ENCODE assay signal across 13 cellular contexts in genomic region chr10:22333167-22333566, GRCh38. TPM values are rescaled to one million over a fixed set of nuclear protein-coding genes. Genes with fewer than 3 reads are reported as not detected.
DNase-seq lines count a peak whose midpoint lies in the region; TF ChIP-seq lines count a peak whose summit lies in the region.
"Had no signal": no experiment of that assay in that cellular context is flagged by ENCODE, and none has a peak within 500 bp of the region (broad histone marks: within the 10 kb centered on the region; RNA-seq: fewer than 3 reads in every experiment).

No MANE protein-coding gene starts in this region.

- 72% methylated on average over 12 of the region's 12 CpGs for WGBS in suprapubic skin
- WGBS in endodermal cell (ENCODE audit: insufficient coverage in 1 of 2, insufficient read length in 1 of 2), 2 experiments, result 9 to 11% methylated on average over 12 of the region's 12 CpGs

- peaks cover 24% of the 10 kb centered on the region for H3K27me3 Mint-ChIP-seq in activated CD4-positive, alpha-beta memory T cell treated with anti-CD3 and anti-CD28 coated beads, Interleukin-2, amount 10 ng/mL, durations not matched to agents 7 days and 5 days
- H3K27me3 Mint-ChIP-seq in endodermal cell (ENCODE audit: insufficient read depth), result peaks cover 89% of the 10 kb centered on the region

- H3K4me3 ChIP-seq in mononuclear cell (ENCODE audit: low read length) (peak overlapping the region; percentile 27), A673 (ENCODE audit: low read depth, low read length, poor library complexity, severe bottlenecking) (no peak overlapping the region), suprapubic skin (no peak overlapping the region), endodermal cell (ENCODE audit: low read length) (no peak overlapping the region)

- intact Hi-C loops in A673 (cut with micrococcal nuclease; ENCODE audit: unreplicated experiment), result no loop called here

- peak overlapping the region; percentile 71 for H3K4me3 Mint-ChIP-seq in activated CD4-positive, alpha-beta memory T cell treated with anti-CD3 and anti-CD28 coated beads, Interleukin-2, amount 10 ng/mL, durations not matched to agents 7 days and 5 days
- no peak overlapping the region for H3K4me3 Mint-ChIP-seq in endodermal cell

- H3K4me1 ChIP-seq in mononuclear cell (ENCODE audit: insufficient read depth, low read length) (peaks cover 46% of the 10 kb centered on the region), A673 (ENCODE audit: insufficient read depth, low read length, poor library complexity, severe bottlenecking) (peaks cover 6% of the 10 kb centered on the region), suprapubic skin (peaks cover 27% of the 10 kb centered on the region), endodermal cell (ENCODE audit: control insufficient read depth, insufficient read depth, low read length) (no peaks in the 10 kb centered on the region)
- H3K4me1 ChIP-seq: parathyroid adenoma had no signal

- H3K9me3 ChIP-seq in mononuclear cell (ENCODE audit: low read depth, low read length) (no peaks in the 10 kb centered on the region), A673 (ENCODE audit: low read depth, low read length, poor library complexity, severe bottlenecking) (no peaks in the 10 kb centered on the region), suprapubic skin (no peaks in the 10 kb centered on the region), endodermal cell (ENCODE audit: control insufficient read depth, low read length) (peaks cover 11% of the 10 kb centered on the region)

- DNase-seq in CD1c-positive myeloid dendritic cell (ENCODE audit: extremely low spot score), result peak; percentile 60
- DNase-seq in activated CD4-positive, alpha-beta memory T cell treated with anti-CD3 and anti-CD28 coated beads, Interleukin-2, amount 10 ng/mL, durations not matched to agents 7 days and 5 days, result peak; percentile 37
- no peak for DNase-seq in A673 (ENCODE audit: low spot score)
- DNase-seq in EL, result no peak
- DNase-seq in suprapubic skin (ENCODE audit: low spot score in 2 of 2), result no peak
- DNase-seq in endodermal cell, result no peak
- DNase-seq: stimulated activated CD4-positive, alpha-beta T cell treated with anti-CD3 and anti-CD28 coated beads, Interleukin-2, amount 100 ng/mL, for 24 hours; stimulated activated naive CD4-positive, alpha-beta T cell treated with Interleukin-2 at 50 U/mL for 16 hours; T1000 had no signal

- H3K36me3 ChIP-seq in A673 (ENCODE audit: insufficient read depth, low read length, poor library complexity, severe bottlenecking) (peaks cover 29% of the 10 kb centered on the region), suprapubic skin (peaks cover 13% of the 10 kb centered on the region), endodermal cell (ENCODE audit: control insufficient read depth, insufficient read depth, low read length) (peaks cover 20% of the 10 kb centered on the region)

- CTCF ChIA-PET in activated CD4-positive, alpha-beta memory T cell treated with anti-CD3 and anti-CD28 coated beads, Interleukin-2, amount 10 ng/mL, durations not matched to agents 7 days and 5 days (lab: Charles Lee), result interaction anchor here (1.0 kb wide), 1 partner anchor 14 kb away, joined by 3 read pairs; no protein-coding TSS in a partner anchor
- CTCF ChIA-PET in A673 (lab: Charles Lee), result no interaction called here

- peaks cover 47% of the 10 kb centered on the region for H3K4me1 Mint-ChIP-seq in activated CD4-positive, alpha-beta memory T cell treated with anti-CD3 and anti-CD28 coated beads, Interleukin-2, amount 10 ng/mL, durations not matched to agents 7 days and 5 days
- H3K4me1 Mint-ChIP-seq in endodermal cell, result peaks cover 7% of the 10 kb centered on the region

- peak overlapping the region; percentile 84 for H3K27ac Mint-ChIP-seq in activated CD4-positive, alpha-beta memory T cell treated with anti-CD3 and anti-CD28 coated beads, Interleukin-2, amount 10 ng/mL, durations not matched to agents 7 days and 5 days
- no peak overlapping the region for H3K27ac Mint-ChIP-seq in endodermal cell

- POLR2A ChIA-PET in activated CD4-positive, alpha-beta memory T cell treated with anti-CD3 and anti-CD28 coated beads, Interleukin-2, amount 10 ng/mL, durations not matched to agents 7 days and 5 days (lab: Charles Lee), result interaction anchor here (0.7 to 2.1 kb wide), 4 partner anchors 8 to 17 kb away, joined by 4 to 13 read pairs (median 7); partner anchors contain the start of genes BMI1 and COMMD3
- POLR2A ChIA-PET in A673 (lab: Charles Lee; ENCODE audit: low non-redundant PET), result no interaction called here

- TF ChIP-seq POLR2A in GM19099 (IDR thresholded peaks at IDR 0.05; ENCODE audit: extremely low read depth, insufficient read length, low read depth) (peak; percentile 33), suprapubic skin (IDR thresholded peaks at IDR 0.05) (no peak)

- no peak overlapping the region for H3K9ac ChIP-seq in endodermal cell (ENCODE audit: extremely low read depth, low read length, poor library complexity, severe bottlenecking)
- H3K9ac ChIP-seq: parathyroid adenoma had no signal

- no peak overlapping the region for H3K27ac ChIP-seq in A673 (ENCODE audit: low read depth, low read length, poor library complexity, severe bottlenecking)
- no peak overlapping the region for H3K27ac ChIP-seq in suprapubic skin
- H3K27ac ChIP-seq in endodermal cell (ENCODE audit: low read depth, low read length), result no peak overlapping the region
- H3K27ac ChIP-seq: parathyroid adenoma had no signal

- H3K9me3 Mint-ChIP-seq in activated CD4-positive, alpha-beta memory T cell treated with anti-CD3 and anti-CD28 coated beads, Interleukin-2, amount 10 ng/mL, durations not matched to agents 7 days and 5 days, result peaks cover 3% of the 10 kb centered on the region
- H3K9me3 Mint-ChIP-seq in endodermal cell, result peaks cover 2% of the 10 kb centered on the region

- BruUV-seq in A673 (replicated peaks; lab: Mats Ljungman, UMichigan), result no TSS peak

- H3K36me3 Mint-ChIP-seq in activated CD4-positive, alpha-beta memory T cell treated with anti-CD3 and anti-CD28 coated beads, Interleukin-2, amount 10 ng/mL, durations not matched to agents 7 days and 5 days (ENCODE audit: low read depth), result peaks cover 35% of the 10 kb centered on the region
- peaks cover 10% of the 10 kb centered on the region for H3K36me3 Mint-ChIP-seq in endodermal cell (ENCODE audit: low read depth)

- peaks cover 50% of the 10 kb centered on the region for H3K27me3 ChIP-seq in mononuclear cell (ENCODE audit: insufficient read depth, low read length)
- H3K27me3 ChIP-seq in A673 (replicated peaks; ENCODE audit: insufficient read depth, low read depth, low read length, poor library complexity), result peaks cover 16% of the 10 kb centered on the region
- peaks cover 47% of the 10 kb centered on the region for H3K27me3 ChIP-seq in suprapubic skin
- peaks cover 88% of the 10 kb centered on the region for H3K27me3 ChIP-seq in endodermal cell (ENCODE audit: control insufficient read depth, insufficient read depth, low read length, poor library complexity, severe bottlenecking)

- no peak for TF ChIP-seq EP300 in suprapubic skin (IDR thresholded peaks at IDR 0.05)

- TF ChIP-seq CTCF in A673 (conservative IDR thresholded peaks at IDR 0.05; ENCODE audit: low read depth, low read length), result no peak
- TF ChIP-seq CTCF in suprapubic skin (IDR thresholded peaks at IDR 0.05), result no peak
- no peak for TF ChIP-seq CTCF in endodermal cell (conservative IDR thresholded peaks at IDR 0.05)

RNA-seq across cellular contexts. Expression of gene SPAG6, which starts 12.1 kb away (rescaled TPM):
- 1 to 10 TPM; 1.2 to 1.4 TPM for total RNA-seq in activated CD4-positive, alpha-beta memory T cell treated with anti-CD3 and anti-CD28 coated beads, Interleukin-2, amount 10 ng/mL, durations not matched to agents 7 days and 5 days
- not detected for total RNA-seq in mononuclear cell
- total RNA-seq in A673 (2021), result 0.39 and 0.74 TPM in 2 replicates
- 1 to 10 TPM in 1 of 4 donors, under 1 TPM in 2, not detected in 1; 0.34 to 1.1 (median 0.72) TPM for total RNA-seq in suprapubic skin
- total RNA-seq in endodermal cell, result 1 to 10 TPM; 1.1 to 2.1 TPM
- polyA plus RNA-seq in endodermal cell (2013, experiment 1 of 2), result 1.9 TPM
- polyA plus RNA-seq in endodermal cell (2013, experiment 2 of 2), result 1.7 TPM
- total RNA-seq: endothelial cell of umbilical vein had no signal
- polyA plus RNA-seq: endothelial cell of umbilical vein had no signal

RNA-seq across cellular contexts. Expression of gene BMI1, which starts 12.3 kb away (rescaled TPM):
- 10 to 100 TPM; 64.0 to 66.5 TPM for total RNA-seq in activated CD4-positive, alpha-beta memory T cell treated with anti-CD3 and anti-CD28 coated beads, Interleukin-2, amount 10 ng/mL, durations not matched to agents 7 days and 5 days
- total RNA-seq in mononuclear cell, result 67.4 TPM
- total RNA-seq in A673 (2021), result 65.3 and 85.2 TPM in 2 replicates
- 10 to 100 TPM; 24.4 to 55.3 (median 38.5) TPM for total RNA-seq in suprapubic skin
- total RNA-seq in endodermal cell, result 10 to 100 TPM; 12.2 to 15.5 TPM
- 37.9 TPM for polyA plus RNA-seq in endodermal cell (2013, experiment 1 of 2)
- 31.3 TPM for polyA plus RNA-seq in endodermal cell (2013, experiment 2 of 2)

RNA-seq across cellular contexts. Expression of gene COMMD3, which starts 17.0 kb away (rescaled TPM):
- total RNA-seq in activated CD4-positive, alpha-beta memory T cell treated with anti-CD3 and anti-CD28 coated beads, Interleukin-2, amount 10 ng/mL, durations not matched to agents 7 days and 5 days, result 10 to 100 TPM; 82.6 to 97.0 TPM
- total RNA-seq in mononuclear cell (21.5 TPM), A673 (2021) (66.0 and 72.6 TPM in 2 replicates), suprapubic skin (10 to 100 TPM; 32.9 to 46.7 (median 37.1) TPM), endodermal cell (10 to 100 TPM; 10.4 to 14.9 TPM)
- polyA plus RNA-seq in endodermal cell (2013, experiment 1 of 2), result 30.4 TPM
- 22.6 TPM for polyA plus RNA-seq in endodermal cell (2013, experiment 2 of 2)

Comparison
In these comparisons a context has a peak if more than half of its experiments do, and no peak if none do; other contexts are left out.
1. DNase-seq: peak in CD1c-positive myeloid dendritic cell (single experiment) and activated CD4-positive, alpha-beta memory T cell treated with anti-CD3 and anti-CD28 coated beads, Interleukin-2, amount 10 ng/mL, durations not matched to agents 7 days and 5 days (single experiment); none in A673 (single experiment), EL (single experiment), suprapubic skin (0 of 2) and endodermal cell (single experiment).